Comparison of ENCODE assay signal across 17 cellular contexts in the genomic region with DNA sequence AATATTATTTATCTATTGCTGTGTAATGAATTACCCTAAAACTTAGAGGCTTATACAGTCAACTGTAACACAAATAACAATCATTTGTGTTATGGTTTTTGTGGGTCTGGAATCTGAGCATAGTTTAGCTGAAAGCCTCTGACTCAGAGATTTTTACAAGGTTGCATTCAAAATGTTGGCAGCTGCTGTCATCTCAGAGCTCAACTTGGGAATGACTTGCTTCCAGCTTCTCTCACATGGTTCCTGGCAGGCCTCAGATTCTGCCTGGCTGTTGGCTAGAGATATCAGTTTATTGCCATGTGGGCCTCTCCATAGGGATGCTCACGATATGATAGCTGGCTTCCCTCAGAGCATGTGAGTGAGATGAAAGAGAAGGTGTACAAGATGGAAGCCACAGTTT.
A peak's percentile ranks its signal among the peaks of the same experiment; 100 is the strongest.
DNase-seq lines count a peak whose midpoint lies in the region.
"Had no signal": no experiment of that assay in that cellular context is flagged by ENCODE, and none has a peak within 500 bp of the region (broad histone marks: within the 10 kb centered on the region; RNA-seq: fewer than 3 reads in every experiment).

No MANE protein-coding gene starts in this region.

- DNase-seq in NCI-H82 (lab: John Stamatoyannopoulos, UW): peak; percentile 5
- no peak for DNase-seq in NCI-H82 treated with DMSO at 0.1 percent for 48 hours (lab: John Stamatoyannopoulos, UW; ENCODE audit: unreplicated experiment)
- DNase-seq in M059J (ENCODE audit: low read depth): peak; percentile 47
- peak; percentile 10 for DNase-seq in fibroblast of peridontal ligament (ENCODE audit: extremely low read depth)
- peak; percentile 28 for DNase-seq in stromal cell of bone marrow (ENCODE audit: low read depth)
- DNase-seq in HK-2 (ENCODE audit: unreplicated experiment): no peak
- no peak for DNase-seq in activated effector memory CD4-positive, alpha-beta T cell treated with Interleukin-2 at 50 U/mL for 16 hours
- no peak for DNase-seq in KBM-7
- DNase-seq: activated B cell treated with CpG ODN at 0.5 μM for 24 hours; activated CD4-positive, alpha-beta T cell treated with anti-CD3 and anti-CD28 coated beads, Interleukin-2, amount 50 U/mL, for 4 hours; DMS79 treated with DMSO at 0.1 percent for 48 hours; kidney glomerular epithelial cell; MV-4-11; naive thymus-derived CD8-positive, alpha-beta T cell; NCI-H2227 treated with DMSO at 0.1 percent for 48 hours; NCI-H748 treated with DMSO at 0.1 percent for 48 hours; occipital lobe had no signal

- in situ Hi-C loops in KBM-7 (cut with MboI; ENCODE audit: low pct_unique_long_range_greater_than_20kb, low sequenced_read_pairs): no loop called here

Comparison
In these comparisons a context has a peak if more than half of its experiments do, and no peak if none do; other contexts are left out.
1. DNase-seq: peak in NCI-H82 (single experiment), M059J (single experiment), fibroblast of peridontal ligament (single experiment) and stromal cell of bone marrow (single experiment); none in NCI-H82 treated with DMSO at 0.1 percent for 48 hours (single experiment), HK-2 (single experiment), activated effector memory CD4-positive, alpha-beta T cell treated with Interleukin-2 at 50 U/mL for 16 hours (single experiment) and KBM-7 (single experiment).